Comparison of ENCODE assay signal across 14 cellular contexts in genomic region chr4:139054791-139055376, GRCh38. TPM values are rescaled to one million over a fixed set of nuclear protein-coding genes. Genes with fewer than 3 reads are reported as not detected.
DNase-seq lines count a peak whose midpoint lies in the region; ATAC-seq and TF ChIP-seq lines count a peak whose summit lies in the region.
"Had no signal": no experiment of that assay in that cellular context is flagged by ENCODE, and none has a peak within 500 bp of the region (broad histone marks: within the 10 kb centered on the region; RNA-seq: fewer than 3 reads in every experiment).

No MANE protein-coding gene starts in this region.

- H3K36me3 ChIP-seq in Caco-2 (ENCODE audit: control insufficient read depth, insufficient read depth, low read length) = no peaks in the 10 kb centered on the region; the same call in 1 of the 2 replicates

- peak overlapping the region; percentile 3 for H3K4me3 Mint-ChIP-seq in Caco-2 (ENCODE audit: unreplicated experiment)
- no peak overlapping the region for H3K4me3 Mint-ChIP-seq in effector memory CD8-positive, alpha-beta T cell
- no peak overlapping the region for H3K4me3 Mint-ChIP-seq in nephron progenitor cell

- ATAC-seq in effector memory CD8-positive, alpha-beta T cell (replicated peaks) = no peak
- ATAC-seq in GM21529 (IDR thresholded peaks at IDR 0.05; ENCODE audit: unreplicated experiment) = no peak
- ATAC-seq: left lobe of liver, Panc1 had no signal

- no peaks in the 10 kb centered on the region for H3K27me3 Mint-ChIP-seq in Caco-2 (ENCODE audit: insufficient read depth, unreplicated experiment)
- H3K27me3 Mint-ChIP-seq in effector memory CD8-positive, alpha-beta T cell = no peaks in the 10 kb centered on the region
- H3K27me3 Mint-ChIP-seq in nephron progenitor cell (ENCODE audit: low read depth, poor library complexity) = no peaks in the 10 kb centered on the region

- H3K4me1 ChIP-seq in Caco-2 = peaks cover 21% of the 10 kb centered on the region

- BruUV-seq in Caco-2 (replicated peaks; lab: Mats Ljungman, UMichigan) = no TSS peak

- peaks cover 77% of the 10 kb centered on the region for H3K36me3 Mint-ChIP-seq in Caco-2 (ENCODE audit: insufficient read depth, unreplicated experiment)
- peaks cover 55% of the 10 kb centered on the region for H3K36me3 Mint-ChIP-seq in effector memory CD8-positive, alpha-beta T cell (ENCODE audit: insufficient read depth)
- H3K36me3 Mint-ChIP-seq in nephron progenitor cell (ENCODE audit: low read depth) = peaks cover 66% of the 10 kb centered on the region

- POLR2A ChIA-PET in Caco-2 (lab: Charles Lee) = no interaction called here

- intact Hi-C loops in Caco-2 (cut with micrococcal nuclease; ENCODE audit: unreplicated experiment) = loop anchor here (2.0 kb wide), 1 partner anchor 28 kb away; no protein-coding TSS in a partner anchor

- peaks cover 21% of the 10 kb centered on the region for H3K4me1 Mint-ChIP-seq in Caco-2 (ENCODE audit: low read depth, unreplicated experiment)
- peaks cover 16 to 30% of the 10 kb centered on the region in 2 donors for H3K4me1 Mint-ChIP-seq in effector memory CD8-positive, alpha-beta T cell (ENCODE audit: low read depth in 2 of 2)
- peaks cover 12% of the 10 kb centered on the region for H3K4me1 Mint-ChIP-seq in nephron progenitor cell

- CTCF ChIA-PET in Caco-2 (lab: Charles Lee) = interaction anchor here (1.6 kb wide), 1 partner anchor 24 kb away, joined by 8 read pairs; no protein-coding TSS in a partner anchor

- no peak overlapping the region for H3K4me3 ChIP-seq in Caco-2 (ENCODE audit: low read depth, low read length)
- H3K4me3 ChIP-seq: tibial nerve had no signal

- H3K9me3 Mint-ChIP-seq in Caco-2 (ENCODE audit: unreplicated experiment) (no peaks in the 10 kb centered on the region), nephron progenitor cell (no peaks in the 10 kb centered on the region)
- H3K9me3 Mint-ChIP-seq in effector memory CD8-positive, alpha-beta T cell = no peaks in the 10 kb centered on the region

- H3K27ac Mint-ChIP-seq in Caco-2 (ENCODE audit: unreplicated experiment) (peak overlapping the region; percentile 13), nephron progenitor cell (peak overlapping the region; percentile 25)
- H3K27ac Mint-ChIP-seq in effector memory CD8-positive, alpha-beta T cell = peak overlapping the region; percentile 7 to 87

- DNase-seq in Caco-2 (peak in 1 of 2 experiments; percentile 14), LHCN-M2 (ENCODE audit: low read depth) (peak; percentile 29), nephron progenitor cell (no peak), middle frontal gyrus (ENCODE audit: extremely low spot score, low spot score) (no peak), SIG-M5 (lab: John Stamatoyannopoulos, UW) (no peak), dedifferentiated amniotic fluid mesenchymal stem cell (ENCODE audit: extremely low spot score) (no peak)
- no peak for DNase-seq in effector memory CD8-positive, alpha-beta T cell
- DNase-seq: amniotic stem cell; nucleus accumbens; stimulated activated CD4-positive, alpha-beta T cell treated with anti-CD3 and anti-CD28 coated beads, Interleukin-12 subunit alpha, Interleukin-12 subunit beta, amount 100 ng/mL, for 4 hours had no signal

- TF ChIP-seq CTCF in Caco-2 (IDR thresholded peaks at IDR 0.05; ENCODE audit: insufficient read depth in 1 of 2, low read depth in 1 of 2, low read length in 1 of 2, severe bottlenecking in 1 of 2, unreplicated experiment in 1 of 2) (no peak), nephron progenitor cell (IDR thresholded peaks at IDR 0.05) (no peak)

- H3K9me3 ChIP-seq in Caco-2 = no peaks in the 10 kb centered on the region
- H3K9me3 ChIP-seq: tibial nerve had no signal

- H3K27me3 ChIP-seq in Caco-2 (replicated peaks; ENCODE audit: control insufficient read depth, insufficient read depth, low read length) = no peaks in the 10 kb centered on the region
- H3K27me3 ChIP-seq: tibial nerve had no signal

RNA-seq across cellular contexts. Expression of gene NOCT, which starts 39.3 kb away (rescaled TPM):
- total RNA-seq in Caco-2 (2022) = 21.5 and 25.4 TPM in 2 replicates
- total RNA-seq in LHCN-M2 (2014; rRNA removed) = 14.4 and 18.6 TPM in 2 replicates
- polyA plus RNA-seq in LHCN-M2 (2012) = 9.7 TPM
